Comparison of ENCODE assay signal across 1 cellular context in the genomic region with DNA sequence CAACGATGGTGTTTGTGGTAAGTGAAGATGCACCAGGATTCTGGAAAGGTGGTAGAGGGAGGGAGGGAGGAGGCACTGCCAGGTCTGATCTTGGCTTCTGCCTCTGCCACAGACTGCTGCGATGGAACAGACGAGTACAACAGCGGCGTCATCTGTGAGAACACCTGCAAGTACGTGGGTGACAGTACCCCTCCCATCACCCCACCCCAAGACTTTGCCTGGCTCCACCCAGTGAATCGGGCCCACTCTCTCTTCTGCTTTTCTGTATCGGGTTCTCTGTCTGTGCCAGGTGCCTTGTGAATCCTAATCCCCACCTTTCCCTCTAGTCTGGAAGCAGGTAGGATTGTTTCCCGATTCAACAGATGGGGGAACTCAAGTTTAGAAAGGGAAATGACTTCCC.
TF ChIP-seq lines count a peak whose summit lies in the region.

No MANE protein-coding gene starts in this region.

TF ChIP-seq in WTC11, 78 proteins besides CTCF, POLR2A, EP300 and RAD21 (continued from another document):
- TF ChIP-seq, protein P1, sequence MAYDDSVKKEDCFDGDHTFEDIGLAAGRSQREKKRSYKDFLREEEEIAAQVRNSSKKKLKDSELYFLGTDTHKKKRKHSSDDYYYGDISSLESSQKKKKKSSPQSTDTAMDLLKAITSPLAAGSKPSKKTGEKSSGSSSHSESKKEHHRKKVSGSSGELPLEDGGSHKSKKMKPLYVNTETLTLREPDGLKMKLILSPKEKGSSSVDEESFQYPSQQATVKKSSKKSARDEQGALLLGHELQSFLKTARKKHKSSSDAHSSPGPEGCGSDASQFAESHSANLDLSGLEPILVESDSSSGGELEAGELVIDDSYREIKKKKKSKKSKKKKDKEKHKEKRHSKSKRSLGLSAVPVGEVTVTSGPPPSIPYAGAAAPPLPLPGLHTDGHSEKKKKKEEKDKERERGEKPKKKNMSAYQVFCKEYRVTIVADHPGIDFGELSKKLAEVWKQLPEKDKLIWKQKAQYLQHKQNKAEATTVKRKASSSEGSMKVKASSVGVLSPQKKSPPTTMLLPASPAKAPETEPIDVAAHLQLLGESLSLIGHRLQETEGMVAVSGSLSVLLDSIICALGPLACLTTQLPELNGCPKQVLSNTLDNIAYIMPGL (CRISPR knock-in tag; IDR thresholded peaks at IDR 0.05): no peak
- TF ChIP-seq NR2C2 (CRISPR knock-in tag; IDR thresholded peaks at IDR 0.05) (no peak), NR1H2 (CRISPR knock-in tag; IDR thresholded peaks at IDR 0.05) (no peak)
- TF ChIP-seq, protein P2, sequence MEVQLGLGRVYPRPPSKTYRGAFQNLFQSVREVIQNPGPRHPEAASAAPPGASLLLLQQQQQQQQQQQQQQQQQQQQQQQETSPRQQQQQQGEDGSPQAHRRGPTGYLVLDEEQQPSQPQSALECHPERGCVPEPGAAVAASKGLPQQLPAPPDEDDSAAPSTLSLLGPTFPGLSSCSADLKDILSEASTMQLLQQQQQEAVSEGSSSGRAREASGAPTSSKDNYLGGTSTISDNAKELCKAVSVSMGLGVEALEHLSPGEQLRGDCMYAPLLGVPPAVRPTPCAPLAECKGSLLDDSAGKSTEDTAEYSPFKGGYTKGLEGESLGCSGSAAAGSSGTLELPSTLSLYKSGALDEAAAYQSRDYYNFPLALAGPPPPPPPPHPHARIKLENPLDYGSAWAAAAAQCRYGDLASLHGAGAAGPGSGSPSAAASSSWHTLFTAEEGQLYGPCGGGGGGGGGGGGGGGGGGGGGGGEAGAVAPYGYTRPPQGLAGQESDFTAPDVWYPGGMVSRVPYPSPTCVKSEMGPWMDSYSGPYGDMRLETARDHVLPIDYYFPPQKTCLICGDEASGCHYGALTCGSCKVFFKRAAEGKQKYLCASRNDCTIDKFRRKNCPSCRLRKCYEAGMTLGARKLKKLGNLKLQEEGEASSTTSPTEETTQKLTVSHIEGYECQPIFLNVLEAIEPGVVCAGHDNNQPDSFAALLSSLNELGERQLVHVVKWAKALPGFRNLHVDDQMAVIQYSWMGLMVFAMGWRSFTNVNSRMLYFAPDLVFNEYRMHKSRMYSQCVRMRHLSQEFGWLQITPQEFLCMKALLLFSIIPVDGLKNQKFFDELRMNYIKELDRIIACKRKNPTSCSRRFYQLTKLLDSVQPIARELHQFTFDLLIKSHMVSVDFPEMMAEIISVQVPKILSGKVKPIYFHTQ (CRISPR knock-in tag; IDR thresholded peaks at IDR 0.05): no peak
- TF ChIP-seq, protein P3, sequence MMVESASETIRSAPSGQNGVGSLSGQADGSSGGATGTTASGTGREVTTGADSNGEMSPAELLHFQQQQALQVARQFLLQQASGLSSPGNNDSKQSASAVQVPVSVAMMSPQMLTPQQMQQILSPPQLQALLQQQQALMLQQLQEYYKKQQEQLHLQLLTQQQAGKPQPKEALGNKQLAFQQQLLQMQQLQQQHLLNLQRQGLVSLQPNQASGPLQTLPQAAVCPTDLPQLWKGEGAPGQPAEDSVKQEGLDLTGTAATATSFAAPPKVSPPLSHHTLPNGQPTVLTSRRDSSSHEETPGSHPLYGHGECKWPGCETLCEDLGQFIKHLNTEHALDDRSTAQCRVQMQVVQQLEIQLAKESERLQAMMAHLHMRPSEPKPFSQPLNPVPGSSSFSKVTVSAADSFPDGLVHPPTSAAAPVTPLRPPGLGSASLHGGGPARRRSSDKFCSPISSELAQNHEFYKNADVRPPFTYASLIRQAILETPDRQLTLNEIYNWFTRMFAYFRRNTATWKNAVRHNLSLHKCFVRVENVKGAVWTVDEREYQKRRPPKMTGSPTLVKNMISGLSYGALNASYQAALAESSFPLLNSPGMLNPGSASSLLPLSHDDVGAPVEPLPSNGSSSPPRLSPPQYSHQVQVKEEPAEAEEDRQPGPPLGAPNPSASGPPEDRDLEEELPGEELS (CRISPR knock-in tag; IDR thresholded peaks at IDR 0.05): no peak
